ENCODE assay signal across 11 cellular contexts in the genomic region with DNA sequence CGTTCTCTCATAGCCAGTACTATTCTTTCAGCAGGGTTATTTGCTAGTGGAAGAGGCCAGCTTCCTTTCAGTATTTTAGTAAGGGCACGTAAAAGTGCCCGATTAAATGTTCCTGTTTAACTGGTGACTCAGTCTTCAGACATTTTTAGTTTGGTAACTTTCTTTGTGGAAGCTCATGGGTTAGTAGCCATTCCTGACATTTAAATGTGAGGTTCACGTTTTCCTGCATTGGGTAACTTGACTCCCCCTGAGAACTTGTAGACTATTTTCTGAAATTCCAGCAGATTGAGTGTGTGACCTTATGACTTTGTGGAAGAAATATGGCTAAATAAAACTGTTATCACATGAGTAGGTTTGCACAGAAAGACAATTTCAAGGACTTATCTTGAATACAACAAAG. TPM values are rescaled to one million over a fixed set of nuclear protein-coding genes. Genes with fewer than 3 reads are reported as not detected.
DNase-seq lines count a peak whose midpoint lies in the region; ATAC-seq and TF ChIP-seq lines count a peak whose summit lies in the region.
"Had no signal": no experiment of that assay in that cellular context is flagged by ENCODE, and none has a peak within 500 bp of the region (broad histone marks: within the 10 kb centered on the region; RNA-seq: fewer than 3 reads in every experiment).

No MANE protein-coding gene starts in this region.

- H3K9me3 ChIP-seq in gastroesophageal sphincter (no peaks in the 10 kb centered on the region), prostate gland (no peaks in the 10 kb centered on the region)
- H3K9me3 ChIP-seq: SJCRH30 had no signal

- H3K36me3 ChIP-seq in gastroesophageal sphincter (peaks cover 0 to 12% of the 10 kb centered on the region in 2 donors), prostate gland (peaks cover 0 to 4% of the 10 kb centered on the region in 2 donors)

- DNase-seq in COLO829 (ENCODE audit: low spot score) (peak; percentile 59), T1000 (lab: John Stamatoyannopoulos, UW) (peak; percentile 32), prostate gland (ENCODE audit: low spot score) (no peak), T-helper 1 cell (no peak), NCI-H2171 (lab: John Stamatoyannopoulos, UW) (no peak), cerebellum (ENCODE audit: low spot score) (no peak)
- DNase-seq in activated CD4-positive, alpha-beta T cell treated with anti-CD3 and anti-CD28 coated beads for 1 hour = no peak
- DNase-seq: activated naive CD4-positive, alpha-beta T cell treated with anti-CD3 and anti-CD28 coated beads, Interleukin-2, amount 10 ng/mL, durations not matched to agents 7 days and 5 days; DMS79 had no signal

- TF ChIP-seq EP300 in gastroesophageal sphincter (IDR thresholded peaks at IDR 0.05) = no peak

- ATAC-seq in gastroesophageal sphincter = peak; percentile 36

- intact Hi-C loops in prostate gland (cut with DNase I) = no loop called here

- TF ChIP-seq POLR2A in gastroesophageal sphincter (IDR thresholded peaks at IDR 0.05) = no peak
- no peak for TF ChIP-seq POLR2A in prostate gland (IDR thresholded peaks at IDR 0.05)

- peaks cover 17 to 89% (median 37%) of the 10 kb centered on the region in 3 donors for H3K4me1 ChIP-seq in gastroesophageal sphincter
- H3K4me1 ChIP-seq in prostate gland (replicated peaks) = peaks cover 22% of the 10 kb centered on the region

- WGBS in gastroesophageal sphincter (ENCODE audit: low coverage in 1 of 2), 2 donors = 24 to 36% methylated on average over 4 of the region's 4 CpGs
- WGBS in prostate gland = 17% methylated on average over 4 of the region's 4 CpGs

- no peaks in the 10 kb centered on the region for H3K27me3 ChIP-seq in gastroesophageal sphincter
- H3K27me3 ChIP-seq in prostate gland (replicated peaks; ENCODE audit: insufficient read depth) = no peaks in the 10 kb centered on the region
- H3K27me3 ChIP-seq: SJCRH30 had no signal

- TF ChIP-seq CTCF in gastroesophageal sphincter (IDR thresholded peaks at IDR 0.05) (no peak), prostate gland (IDR thresholded peaks at IDR 0.05) (no peak)

- H3K4me3 ChIP-seq in gastroesophageal sphincter (no peak overlapping the region), prostate gland (no peak overlapping the region)
- H3K4me3 ChIP-seq: SJCRH30 had no signal

- peak overlapping the region; percentile 68 to 98 (median 91) for H3K27ac ChIP-seq in gastroesophageal sphincter
- H3K27ac ChIP-seq in prostate gland = peak overlapping the region; percentile 66 to 92
- H3K27ac ChIP-seq: SJCRH30 had no signal

RNA-seq across cellular contexts. Expression of a gene that starts 16.9 kb away (rescaled TPM):
- 100 to 1,000 TPM in 1 of 4 donors, 10 to 100 TPM in 3; 54.6 to 108 (median 75.9) TPM for total RNA-seq in gastroesophageal sphincter
- total RNA-seq in prostate gland = 100 to 1,000 TPM; 111 to 253 TPM
- 67.1 TPM for total RNA-seq in cerebellum

Comparison
In these comparisons a context has a peak if more than half of its experiments do, and no peak if none do; other contexts are left out.
1. DNase-seq: peak in COLO829 (single experiment) and T1000 (single experiment); none in prostate gland (single experiment), T-helper 1 cell (0 of 5), NCI-H2171 (single experiment), activated CD4-positive, alpha-beta T cell treated with anti-CD3 and anti-CD28 coated beads for 1 hour (single experiment) and cerebellum (single experiment).